18 cellular contexts compared by ENCODE assay signal in the genomic region with DNA sequence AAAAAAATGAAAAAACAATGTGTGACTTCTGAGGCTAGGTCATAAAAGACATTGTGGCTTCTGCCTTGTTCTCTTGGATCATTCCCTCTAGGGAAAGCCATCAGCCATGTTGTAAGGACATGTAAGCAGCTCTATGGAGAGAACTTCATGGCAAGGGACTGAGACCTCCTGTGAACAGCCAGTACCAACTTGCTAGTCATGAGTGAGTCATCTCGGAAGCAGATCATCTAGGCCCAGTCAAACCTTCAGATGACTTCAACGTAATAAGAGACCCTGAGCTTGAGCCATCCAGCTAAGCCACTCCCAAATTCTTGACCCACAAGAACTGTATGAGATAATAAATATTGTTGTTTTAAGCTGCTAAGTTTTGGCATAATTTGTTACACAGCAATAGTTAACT. TPM values are rescaled to one million over a fixed set of nuclear protein-coding genes. Genes with fewer than 3 reads are reported as not detected.
A peak's percentile ranks its signal among the peaks of the same experiment; 100 is the strongest.
DNase-seq lines count a peak whose midpoint lies in the region; ATAC-seq and TF ChIP-seq lines count a peak whose summit lies in the region.
"Had no signal": no experiment of that assay in that cellular context is flagged by ENCODE, and none has a peak within 500 bp of the region (broad histone marks: within the 10 kb centered on the region; RNA-seq: fewer than 3 reads in every experiment).

No MANE protein-coding gene starts in this region.

- no peaks in the 10 kb centered on the region for H3K36me3 ChIP-seq in CD8-positive, alpha-beta memory T cell (ENCODE audit: insufficient read depth, low read length)
- H3K36me3 ChIP-seq: colonic mucosa had no signal

- no peaks in the 10 kb centered on the region for H3K27me3 ChIP-seq in CD8-positive, alpha-beta memory T cell (ENCODE audit: insufficient read depth, low read length, poor library complexity, severe bottlenecking)
- H3K27me3 ChIP-seq: colonic mucosa had no signal

- no peak for TF ChIP-seq POLR2A in NB4 (IDR thresholded peaks at IDR 0.05; ENCODE audit: extremely low read depth, insufficient read length)

- DNase-seq in EH (ENCODE audit: low read depth): peak; percentile 81
- DNase-seq in NB4 (ENCODE audit: low read depth): peak; percentile 30
- DNase-seq in choroid plexus epithelial cell (ENCODE audit: low read depth): peak; percentile 88
- peak; percentile 75 for DNase-seq in non-pigmented ciliary epithelial cell (ENCODE audit: low read depth)
- DNase-seq in activated T-cell treated with anti-CD3 and anti-CD28 coated beads, Interleukin-2, amount 50 U/mL, for 4 hours: no peak
- DNase-seq in CD8-positive, alpha-beta memory T cell: no peak
- DNase-seq in central memory CD4-positive, alpha-beta T cell: no peak
- DNase-seq in NCI-H2171 treated with DMSO at 0.1 percent for 48 hours (lab: John Stamatoyannopoulos, UW): no peak
- DNase-seq: activated CD8-positive, alpha-beta memory T cell treated with anti-CD3 and anti-CD28 coated beads, Interleukin-2, amount 10 ng/mL, durations not matched to agents 7 days and 5 days; CD4-positive, CD25-positive, alpha-beta regulatory T cell; colonic mucosa; glutamatergic neuron; H9; NCI-H187 treated with DMSO at 0.1 percent for 48 hours; SIG-M5; stimulated activated naive CD8-positive, alpha-beta T cell treated with anti-CD3 and anti-CD28 coated beads, Interleukin-15, amount 100 ng/mL, for 72 hours had no signal

- H3K4me3 ChIP-seq in NB4 (ENCODE audit: low read depth, low read length): no peak overlapping the region
- H3K4me3 ChIP-seq in choroid plexus epithelial cell (ENCODE audit: low read depth, low read length): no peak overlapping the region
- no peak overlapping the region for H3K4me3 ChIP-seq in CD8-positive, alpha-beta memory T cell (ENCODE audit: low read length)
- H3K4me3 ChIP-seq: colonic mucosa had no signal

- H3K36me3 Mint-ChIP-seq in activated T-cell treated with anti-CD3 and anti-CD28 coated beads, Interleukin-2, amount 50 U/mL, for 4 hours (ENCODE audit: insufficient read depth): peaks cover 2% of the 10 kb centered on the region
- peaks cover 3 to 18% (median 6%) of the 10 kb centered on the region in 3 donors for H3K36me3 Mint-ChIP-seq in CD8-positive, alpha-beta memory T cell
- H3K36me3 Mint-ChIP-seq: activated CD8-positive, alpha-beta memory T cell treated with anti-CD3 and anti-CD28 coated beads, Interleukin-2, amount 10 ng/mL, durations not matched to agents 7 days and 5 days; activated naive CD8-positive, alpha-beta T cell had no signal

- POLR2A ChIA-PET in CD8-positive, alpha-beta memory T cell (lab: Charles Lee): interaction anchor here (0.6 kb wide), 1 partner anchor 93 kb away, joined by 7 read pairs; no protein-coding TSS in a partner anchor

- TF ChIP-seq CTCF in NB4 (IDR thresholded peaks at IDR 0.05; ENCODE audit: low read depth, low read length) (no peak), choroid plexus epithelial cell (conservative IDR thresholded peaks at IDR 0.05; ENCODE audit: low read depth, low read length) (no peak)

- peaks cover 13% of the 10 kb centered on the region for H3K4me1 Mint-ChIP-seq in activated T-cell treated with anti-CD3 and anti-CD28 coated beads, Interleukin-2, amount 50 U/mL, for 4 hours (ENCODE audit: low read depth)
- peaks cover 14 to 36% (median 18%) of the 10 kb centered on the region in 3 donors for H3K4me1 Mint-ChIP-seq in CD8-positive, alpha-beta memory T cell

- H3K4me3 Mint-ChIP-seq in activated T-cell treated with anti-CD3 and anti-CD28 coated beads, Interleukin-2, amount 50 U/mL, for 4 hours: no peak overlapping the region
- H3K4me3 Mint-ChIP-seq in CD8-positive, alpha-beta memory T cell: no peak overlapping the region
- H3K4me3 Mint-ChIP-seq: activated CD8-positive, alpha-beta memory T cell treated with anti-CD3 and anti-CD28 coated beads, Interleukin-2, amount 10 ng/mL, durations not matched to agents 7 days and 5 days; activated naive CD8-positive, alpha-beta T cell; CD4-positive, CD25-positive, alpha-beta regulatory T cell; stimulated activated naive CD8-positive, alpha-beta T cell treated with anti-CD3 and anti-CD28 coated beads, Interleukin-15, amount 100 ng/mL, for 72 hours had no signal

- no peak overlapping the region for H3K27ac ChIP-seq in CD8-positive, alpha-beta memory T cell (ENCODE audit: low read depth, low read length)
- H3K27ac ChIP-seq: colonic mucosa had no signal

- H3K27me3 Mint-ChIP-seq in activated T-cell treated with anti-CD3 and anti-CD28 coated beads, Interleukin-2, amount 50 U/mL, for 4 hours (ENCODE audit: low read depth): no peaks in the 10 kb centered on the region
- no peaks in the 10 kb centered on the region for H3K27me3 Mint-ChIP-seq in CD8-positive, alpha-beta memory T cell
- H3K27me3 Mint-ChIP-seq: activated CD8-positive, alpha-beta memory T cell treated with anti-CD3 and anti-CD28 coated beads, Interleukin-2, amount 10 ng/mL, durations not matched to agents 7 days and 5 days; activated naive CD8-positive, alpha-beta T cell; CD4-positive, CD25-positive, alpha-beta regulatory T cell; stimulated activated naive CD8-positive, alpha-beta T cell treated with anti-CD3 and anti-CD28 coated beads, Interleukin-15, amount 100 ng/mL, for 72 hours had no signal

- no peak for ATAC-seq in activated T-cell treated with anti-CD3 and anti-CD28 coated beads, Interleukin-2, amount 50 U/mL, for 4 hours
- ATAC-seq: activated CD8-positive, alpha-beta memory T cell treated with anti-CD3 and anti-CD28 coated beads, Interleukin-2, amount 10 ng/mL, durations not matched to agents 7 days and 5 days; stimulated activated naive CD8-positive, alpha-beta T cell treated with anti-CD3 and anti-CD28 coated beads, Interleukin-15, amount 100 ng/mL, for 72 hours had no signal

- H3K4me1 ChIP-seq in CD8-positive, alpha-beta memory T cell (ENCODE audit: insufficient read depth, low read length): peaks cover 14% of the 10 kb centered on the region

- H3K9me3 Mint-ChIP-seq in activated T-cell treated with anti-CD3 and anti-CD28 coated beads, Interleukin-2, amount 50 U/mL, for 4 hours: no peaks in the 10 kb centered on the region
- no peaks in the 10 kb centered on the region for H3K9me3 Mint-ChIP-seq in CD8-positive, alpha-beta memory T cell
- H3K9me3 Mint-ChIP-seq: CD4-positive, CD25-positive, alpha-beta regulatory T cell; H9; stimulated activated naive CD8-positive, alpha-beta T cell treated with anti-CD3 and anti-CD28 coated beads, Interleukin-15, amount 100 ng/mL, for 72 hours had no signal

- H3K9me3 ChIP-seq in CD8-positive, alpha-beta memory T cell (ENCODE audit: low read length): no peaks in the 10 kb centered on the region
- H3K9me3 ChIP-seq: colonic mucosa had no signal

- peak overlapping the region in 1 of 8 donors; percentile 17 for H3K27ac Mint-ChIP-seq in CD8-positive, alpha-beta memory T cell
- H3K27ac Mint-ChIP-seq: activated CD8-positive, alpha-beta memory T cell treated with anti-CD3 and anti-CD28 coated beads, Interleukin-2, amount 10 ng/mL, durations not matched to agents 7 days and 5 days; activated naive CD8-positive, alpha-beta T cell; CD4-positive, CD25-positive, alpha-beta regulatory T cell had no signal

- CTCF ChIA-PET in CD8-positive, alpha-beta memory T cell (lab: Charles Lee): interaction anchor here (1.4 kb wide), 1 partner anchor 18 kb away, joined by 3 read pairs; no protein-coding TSS in a partner anchor

RNA-seq across cellular contexts. Expression of gene MON1A, which starts 4.9 kb away (rescaled TPM):
- total RNA-seq in activated T-cell treated with anti-CD3 and anti-CD28 coated beads, Interleukin-2, amount 50 U/mL, for 4 hours: 10 to 100 TPM; 14.2 to 18.0 (median 14.3) TPM
- total RNA-seq in CD8-positive, alpha-beta memory T cell: 10 to 100 TPM; 17.9 to 18.1 TPM
- 22.4 TPM for polyA plus RNA-seq in CD8-positive, alpha-beta memory T cell

RNA-seq across cellular contexts. Expression of gene RBM6, which starts 15.3 kb away (rescaled TPM):
- 10 to 100 TPM; 62.4 to 74.2 (median 65.9) TPM for total RNA-seq in activated T-cell treated with anti-CD3 and anti-CD28 coated beads, Interleukin-2, amount 50 U/mL, for 4 hours
- 10 to 100 TPM; 71.6 to 75.8 TPM for total RNA-seq in CD8-positive, alpha-beta memory T cell
- 53.2 TPM for polyA plus RNA-seq in CD8-positive, alpha-beta memory T cell

RNA-seq across cellular contexts. Expression of gene MST1R, which starts 21.0 kb away (rescaled TPM):
- total RNA-seq in activated T-cell treated with anti-CD3 and anti-CD28 coated beads, Interleukin-2, amount 50 U/mL, for 4 hours: under 1 TPM; 0.38 to 0.76 (median 0.57) TPM
- total RNA-seq in CD8-positive, alpha-beta memory T cell: 1 to 10 TPM in 1 of 2 experiments, under 1 TPM in 1; 0.83 to 1.2 TPM
- polyA plus RNA-seq in CD8-positive, alpha-beta memory T cell: not detected

RNA-seq across cellular contexts. Expression of gene CAMKV, which starts 55.0 kb away (rescaled TPM):
- total RNA-seq in activated T-cell treated with anti-CD3 and anti-CD28 coated beads, Interleukin-2, amount 50 U/mL, for 4 hours: 1 to 10 TPM; 1.4 to 3.2 (median 1.7) TPM
- under 1 TPM; 0.44 to 0.77 TPM for total RNA-seq in CD8-positive, alpha-beta memory T cell
- polyA plus RNA-seq in CD8-positive, alpha-beta memory T cell: not detected
- total RNA-seq: activated CD8-positive, alpha-beta memory T cell treated with anti-CD3 and anti-CD28 coated beads, Interleukin-2, amount 10 ng/mL, durations not matched to agents 7 days and 5 days; CD4-positive, CD25-positive, alpha-beta regulatory T cell; kidney epithelial cell had no signal
- polyA plus RNA-seq: CD4-positive, CD25-positive, alpha-beta regulatory T cell had no signal

Comparison
In these comparisons a context has a peak if more than half of its experiments do, and no peak if none do; other contexts are left out.
1. DNase-seq: peak in EH (single experiment), NB4 (single experiment), choroid plexus epithelial cell (single experiment) and non-pigmented ciliary epithelial cell (single experiment); none in activated T-cell treated with anti-CD3 and anti-CD28 coated beads, Interleukin-2, amount 50 U/mL, for 4 hours (single experiment), CD8-positive, alpha-beta memory T cell (0 of 5), central memory CD4-positive, alpha-beta T cell (single experiment) and NCI-H2171 treated with DMSO at 0.1 percent for 48 hours (single experiment).